Comparison of ENCODE assay signal across 26 cellular contexts in genomic region chr12:113929312-113929989, GRCh38. TPM values are rescaled to one million over a fixed set of nuclear protein-coding genes. Genes with fewer than 3 reads are reported as not detected.
DNase-seq lines count a peak whose midpoint lies in the region; ATAC-seq, FAIRE-seq and TF ChIP-seq lines count a peak whose summit lies in the region.
"Had no signal": no experiment of that assay in that cellular context is flagged by ENCODE, and none has a peak within 500 bp of the region (broad histone marks: within the 10 kb centered on the region; RNA-seq: fewer than 3 reads in every experiment).

No MANE protein-coding gene starts in this region.

- peaks cover 52% of the 10 kb centered on the region for H3K36me3 Mint-ChIP-seq in activated naive CD4-positive, alpha-beta T cell treated with anti-CD3 and anti-CD28 coated beads for 36 hours (ENCODE audit: low read depth)
- H3K36me3 Mint-ChIP-seq in stimulated activated effector memory CD8-positive, alpha-beta T cell treated with anti-CD3 and anti-CD28 coated beads, Interleukin-12 subunit alpha, Interleukin-12 subunit beta, amount 100 ng/mL, for 72 hours: peaks cover 70% of the 10 kb centered on the region

- peaks cover 25% of the 10 kb centered on the region for H3K4me1 ChIP-seq in HUES64 (ENCODE audit: insufficient read depth, low read length)
- H3K4me1 ChIP-seq in GM12878 (ENCODE audit: control insufficient read depth, insufficient read depth, low read length): no peaks in the 10 kb centered on the region; the same call in 1 of the 2 replicates
- H3K4me1 ChIP-seq in vagina: peaks cover 7% of the 10 kb centered on the region

- H3K9me3 Mint-ChIP-seq in activated naive CD4-positive, alpha-beta T cell treated with anti-CD3 and anti-CD28 coated beads for 36 hours: no peaks in the 10 kb centered on the region
- H3K9me3 Mint-ChIP-seq in stimulated activated effector memory CD8-positive, alpha-beta T cell treated with anti-CD3 and anti-CD28 coated beads, Interleukin-12 subunit alpha, Interleukin-12 subunit beta, amount 100 ng/mL, for 72 hours: no peaks in the 10 kb centered on the region
- H3K9me3 Mint-ChIP-seq: CD4-positive, alpha-beta T cell had no signal

- RAD21 ChIA-PET in GM12878 (lab: Charles Lee; ENCODE audit: unreplicated experiment): no interaction called here

- TF ChIP-seq POLR2A in GM12878 (IDR thresholded peaks at IDR 0.05; ENCODE audit: low read depth, low read length) (no peak), vagina (IDR thresholded peaks at IDR 0.05) (no peak)

- H3K27ac Mint-ChIP-seq in activated naive CD4-positive, alpha-beta T cell treated with anti-CD3 and anti-CD28 coated beads for 36 hours: no peak overlapping the region
- H3K27ac Mint-ChIP-seq in stimulated activated effector memory CD8-positive, alpha-beta T cell treated with anti-CD3 and anti-CD28 coated beads, Interleukin-12 subunit alpha, Interleukin-12 subunit beta, amount 100 ng/mL, for 72 hours: peak overlapping the region; percentile 61
- H3K27ac Mint-ChIP-seq: CD4-positive, alpha-beta T cell had no signal

- H3K27me3 ChIP-seq in HUES64 (ENCODE audit: insufficient read depth, low read length) (no peaks in the 10 kb centered on the region), GM12878 (replicated peaks in 1 of 2; ENCODE audit: control insufficient read depth in 2 of 2, insufficient read depth in 2 of 2, low read length in 1 of 2) (no peaks in the 10 kb centered on the region), vagina (no peaks in the 10 kb centered on the region)
- H3K27me3 ChIP-seq: esophagus squamous epithelium, gastroesophageal sphincter, tibial artery had no signal

- no peak for TF ChIP-seq CTCF in GM12878 (IDR thresholded peaks at IDR 0.05 in 2 of 3, conservative IDR thresholded peaks at IDR 0.05 in 1 of 3; ENCODE audit: control insufficient read depth in 2 of 3, extremely low read depth in 1 of 3, insufficient read depth in 1 of 3, low read depth in 3 of 3, low read length in 3 of 3)
- no peak for TF ChIP-seq CTCF in vagina (IDR thresholded peaks at IDR 0.05)

- no peak overlapping the region for H3K4me2 ChIP-seq in GM12878 (ENCODE audit: control insufficient read depth, insufficient read depth)
- H3K4me2 ChIP-seq: PC-9 had no signal

- WGBS in HUES64: 72% methylated on average over 5 of the region's 5 CpGs
- 83% methylated on average over 5 of the region's 5 CpGs for WGBS in GM12878 (ENCODE audit: insufficient coverage, insufficient replicate concordance, low lambda C conversion rate, missing lambda C conversion rate)

- H3K9ac ChIP-seq in HUES64 (ENCODE audit: low read depth, low read length) (no peak overlapping the region), GM12878 (ENCODE audit: control insufficient read depth, insufficient read depth, low read length) (no peak overlapping the region)

- no peaks in the 10 kb centered on the region for H3K79me2 ChIP-seq in GM12878 (ENCODE audit: control insufficient read depth, insufficient read depth, low read length)

- intact Hi-C loops in activated naive CD4-positive, alpha-beta T cell treated with anti-CD3 and anti-CD28 coated beads for 36 hours (cut with micrococcal nuclease): no loop called here
- intact Hi-C loops in GM12878 (cut with micrococcal nuclease; ENCODE audit: unreplicated experiment): no loop called here
- intact Hi-C loops in vagina (cut with DNase I): no loop called here

- H3K36me3 ChIP-seq in HUES64 (ENCODE audit: insufficient read depth, low read length): peaks cover 32% of the 10 kb centered on the region
- H3K36me3 ChIP-seq in GM12878 (ENCODE audit: control insufficient read depth in 2 of 2, insufficient read depth in 2 of 2, low read length in 1 of 2): peaks cover 4 to 7% of the 10 kb centered on the region in 2 experiments; a peak in 3 of 4 replicates
- peaks cover 0 to 44% of the 10 kb centered on the region in 2 donors for H3K36me3 ChIP-seq in vagina

- CTCF ChIA-PET in activated naive CD4-positive, alpha-beta T cell treated with anti-CD3 and anti-CD28 coated beads for 36 hours (lab: Charles Lee): no interaction called here
- CTCF ChIA-PET in GM12878 (lab: Yijun Ruan, JAX): interaction anchor here (1.6 kb wide), 1 partner anchor 12 kb away, joined by 6 read pairs; no protein-coding TSS in a partner anchor

- no TSS peak for BruUV-seq in GM12878 (replicated peaks; lab: Mats Ljungman, UMichigan)

- no peaks in the 10 kb centered on the region for H4K20me1 ChIP-seq in GM12878 (ENCODE audit: control insufficient read depth, insufficient read depth)

- H3K4me3 ChIP-seq in HUES64 (ENCODE audit: low read length): no peak overlapping the region
- H3K4me3 ChIP-seq in GM12878: no peak overlapping the region
- no peak overlapping the region for H3K4me3 ChIP-seq in vagina
- H3K4me3 ChIP-seq: esophagus squamous epithelium, gastroesophageal sphincter, PC-9, tibial artery had no signal

- SMC1A ChIA-PET in GM12878 (lab: Charles Lee; ENCODE audit: uncharacterized antibody, unreplicated experiment): no interaction called here

- no peak for TF ChIP-seq EP300 in GM12878 (IDR thresholded peaks at IDR 0.05; ENCODE audit: borderline replicate concordance in 1 of 2, control insufficient read depth in 1 of 2, low read depth in 2 of 2, low read length in 2 of 2)

- ATAC-seq in GM12878 (no peak), HG02798 (IDR thresholded peaks at IDR 0.05; ENCODE audit: poor library complexity, unreplicated experiment) (no peak)
- no peak for ATAC-seq in stimulated activated effector memory CD8-positive, alpha-beta T cell treated with anti-CD3 and anti-CD28 coated beads, Interleukin-12 subunit alpha, Interleukin-12 subunit beta, amount 100 ng/mL, for 72 hours
- ATAC-seq: gastroesophageal sphincter had no signal

- H3K4me3 Mint-ChIP-seq in activated naive CD4-positive, alpha-beta T cell treated with anti-CD3 and anti-CD28 coated beads for 36 hours: no peak overlapping the region
- no peak overlapping the region for H3K4me3 Mint-ChIP-seq in stimulated activated effector memory CD8-positive, alpha-beta T cell treated with anti-CD3 and anti-CD28 coated beads, Interleukin-12 subunit alpha, Interleukin-12 subunit beta, amount 100 ng/mL, for 72 hours
- H3K4me3 Mint-ChIP-seq: CD4-positive, alpha-beta T cell had no signal

- H3K27me3 Mint-ChIP-seq in activated naive CD4-positive, alpha-beta T cell treated with anti-CD3 and anti-CD28 coated beads for 36 hours (ENCODE audit: low read depth): no peaks in the 10 kb centered on the region
- H3K27me3 Mint-ChIP-seq: CD4-positive, alpha-beta T cell had no signal

- peak; percentile 7 for DNase-seq in activated naive CD4-positive, alpha-beta T cell treated with anti-CD3 and anti-CD28 coated beads for 36 hours
- DNase-seq in activated naive CD4-positive, alpha-beta T cell (lab: John Stamatoyannopoulos, UW): no peak
- no peak for DNase-seq in GM12878 (ENCODE audit: low read depth, low spot score)
- no peak for DNase-seq in stimulated activated effector memory CD8-positive, alpha-beta T cell treated with anti-CD3 and anti-CD28 coated beads, Interleukin-12 subunit alpha, Interleukin-12 subunit beta, amount 100 ng/mL, for 72 hours (ENCODE audit: low spot score in 2 of 2)
- no peak for DNase-seq in vagina (ENCODE audit: extremely low spot score in 2 of 2)
- no peak for DNase-seq in LoVo (ENCODE audit: low spot score)
- DNase-seq: activated effector memory CD4-positive, alpha-beta T cell treated with anti-CD3 and anti-CD28 coated beads, Interleukin-2, amount 50 U/mL, for 16 hours; anterior cingulate cortex; CD4-positive, alpha-beta T cell; cerebellar nuclear complex; effector CD4-positive, alpha-beta T cell; esophagus squamous epithelium; KG1; kidney; mammary epithelial cell; MV-4-11; NCI-H187; NCI-H82; PC-9; SIG-M5; tibial artery had no signal

- H3K27ac ChIP-seq in HUES64 (ENCODE audit: low read depth, low read length): peak overlapping the region; percentile 57; the same call in 1 of the 2 replicates
- no peak overlapping the region for H3K27ac ChIP-seq in GM12878 (ENCODE audit: control insufficient read depth, insufficient read depth)
- H3K27ac ChIP-seq in vagina: no peak overlapping the region
- H3K27ac ChIP-seq: esophagus squamous epithelium, gastroesophageal sphincter, PC-9, tibial artery, VCaP had no signal

- in situ Hi-C loops in GM12878 (cut with MboI): no loop called here

- H3K9me3 ChIP-seq in HUES64 (ENCODE audit: insufficient read depth, low read depth, low read length) (no peaks in the 10 kb centered on the region), GM12878 (replicated peaks; ENCODE audit: control insufficient read depth, insufficient read depth, low read length) (no peaks in the 10 kb centered on the region), vagina (no peaks in the 10 kb centered on the region)
- H3K9me3 ChIP-seq: esophagus squamous epithelium, gastroesophageal sphincter, tibial artery had no signal

- H3K4me1 Mint-ChIP-seq in activated naive CD4-positive, alpha-beta T cell treated with anti-CD3 and anti-CD28 coated beads for 36 hours (ENCODE audit: low read depth): peaks cover 4% of the 10 kb centered on the region
- H3K4me1 Mint-ChIP-seq in stimulated activated effector memory CD8-positive, alpha-beta T cell treated with anti-CD3 and anti-CD28 coated beads, Interleukin-12 subunit alpha, Interleukin-12 subunit beta, amount 100 ng/mL, for 72 hours: peaks cover 30% of the 10 kb centered on the region

- H2AFZ ChIP-seq in GM12878 (ENCODE audit: control insufficient read depth, low read depth, low read length): no peak overlapping the region
- H2AFZ ChIP-seq: PC-9 had no signal

- no peak for TF ChIP-seq RAD21 in GM12878 (IDR thresholded peaks at IDR 0.05; ENCODE audit: insufficient read depth, low read depth, low read length)

- no peak for FAIRE-seq in GM12878 (lab: Jason Lieb, UNC)
- FAIRE-seq: G401.6, kidney had no signal

- POLR2A ChIA-PET in GM12878 (lab: Charles Lee): interaction anchor here (1.0 kb wide), 1 partner anchor 10 kb away, joined by 3 read pairs; no protein-coding TSS in a partner anchor

RNA-seq across cellular contexts. Expression of gene RBM19, which starts 36.7 kb away (rescaled TPM):
- 10 to 100 TPM; 89.0 to 96.2 TPM for total RNA-seq in activated naive CD4-positive, alpha-beta T cell treated with anti-CD3 and anti-CD28 coated beads for 36 hours
- 32.5 TPM for polyA plus RNA-seq in HUES64 (2013, experiment 1 of 2)
- polyA plus RNA-seq in HUES64 (2013, experiment 2 of 2): 27.2 TPM
- total RNA-seq in GM12878 (2013; cell fraction: nucleolus; rRNA removed): 141 and 153 TPM in 2 replicates
- total RNA-seq in GM12878 (2014; rRNA removed) (25.1 and 28.2 TPM in 2 replicates), GM12878 (2014; rRNA removed; fragmentation: Illumina TruSeq; extraction: Trizol) (24.7 and 26.7 TPM in 2 replicates), GM12878 (2021) (30.4 and 37.3 TPM in 2 replicates), vagina (25.5 TPM)
- polyA plus RNA-seq in GM12878 (2011; ENCODE audit: low read depth): 14.2 TPM
- polyA plus RNA-seq in GM12878 (2011; rRNA removed) (26.6 and 32.7 TPM in 2 replicates), GM12878 (2014; fragmentation: Illumina TruSeq; extraction: Trizol) (20.4 and 27.1 TPM in 2 replicates), GM12878 (2014; fragmentation: Nextera tagmentation; extraction: Ambion mirVana) (1 to 10 TPM; 4.2 to 7.8 TPM), GM12878 (2014; rRNA removed) (37.4 and 42.9 TPM in 2 replicates), GM12878 (2016; fragmentation: Nextera tagmentation; extraction: Ambion mirVana) (10 to 100 TPM; 28.6 to 33.3 TPM)
- 33.3 and 45.1 TPM in 2 replicates for polyA plus RNA-seq in GM12878 (2011; cell fraction: cytosol; rRNA removed)
- 81.8 and 85.0 TPM in 2 replicates for polyA plus RNA-seq in GM12878 (2011; cell fraction: nucleus; rRNA removed)
- polyA plus RNA-seq in GM12878 (2012): 25.1 and 26.1 TPM in 2 replicates
- polyA minus RNA-seq in GM12878 (2011; rRNA and poly(A)+ RNA removed): 25.6 and 39.4 TPM in 2 replicates
- 13.5 and 14.2 TPM in 2 replicates for polyA minus RNA-seq in GM12878 (2011; cell fraction: cytosol; rRNA and poly(A)+ RNA removed)
- 25.1 and 38.5 TPM in 2 replicates for polyA minus RNA-seq in GM12878 (2011; cell fraction: nucleus; rRNA and poly(A)+ RNA removed)
